In genomic region chr9:95974389-95974788, GRCh38 we compare ENCODE assay signal across 20 cellular contexts.
"Had no signal": no experiment of that assay in that cellular context is flagged by ENCODE, and none has a peak within 500 bp of the region (broad histone marks: within the 10 kb centered on the region; RNA-seq: fewer than 3 reads in every experiment).

No MANE protein-coding gene starts in this region.

- H3K4me1 Mint-ChIP-seq: immature natural killer cell; naive B cell; stimulated activated naive B cell treated with anti-CD40 and anti-IgM and Interleukin-4, amounts not matched to agents 10 μg/mL and 1 μg/mL and 100 μg/mL, for 72 hours had no signal

- H3K9me3 Mint-ChIP-seq: immature natural killer cell; mesothelial cell of epicardium; natural killer cell treated with Interleukin-12 subunit alpha and Interleukin-12 subunit beta and Interleukin-15 and Interleukin-18, amount 100 ng/mL, for 72 hours had no signal

- ATAC-seq: right lobe of liver; stimulated activated naive B cell treated with anti-CD40 and anti-IgM and Interleukin-4, amounts not matched to agents 10 μg/mL and 1 μg/mL and 100 μg/mL, for 72 hours had no signal

- H3K4me3 Mint-ChIP-seq: immature natural killer cell; mesothelial cell of epicardium; naive B cell; natural killer cell treated with Interleukin-12 subunit alpha and Interleukin-12 subunit beta and Interleukin-15 and Interleukin-18, amount 100 ng/mL, for 72 hours; stimulated activated naive B cell treated with anti-CD40 and anti-IgM and Interleukin-4, amounts not matched to agents 10 μg/mL and 1 μg/mL and 100 μg/mL, for 72 hours; stimulated activated naive CD8-positive, alpha-beta T cell treated with anti-CD3 and anti-CD28 coated beads, Interleukin-15, Interleukin-2, amounts not matched to agents 100 ng/mL and 50 ng/mL, for 24 hours; type B pancreatic cell had no signal

- H3K27me3 Mint-ChIP-seq: naive B cell; natural killer cell treated with Interleukin-12 subunit alpha and Interleukin-12 subunit beta and Interleukin-15 and Interleukin-18, amount 100 ng/mL, for 72 hours; progenitor cell of endocrine pancreas; stimulated activated naive B cell treated with anti-CD40 and anti-IgM and Interleukin-4, amounts not matched to agents 10 μg/mL and 1 μg/mL and 100 μg/mL, for 72 hours; stimulated activated naive CD8-positive, alpha-beta T cell treated with anti-CD3 and anti-CD28 coated beads, Interleukin-15, Interleukin-2, amounts not matched to agents 100 ng/mL and 50 ng/mL, for 24 hours; type B pancreatic cell had no signal

- H3K27ac Mint-ChIP-seq: immature natural killer cell; mesothelial cell of epicardium; naive B cell; progenitor cell of endocrine pancreas; stimulated activated naive B cell treated with anti-CD40 and anti-IgM and Interleukin-4, amounts not matched to agents 10 μg/mL and 1 μg/mL and 100 μg/mL, for 72 hours; stimulated activated naive CD8-positive, alpha-beta T cell treated with anti-CD3 and anti-CD28 coated beads, Interleukin-15, Interleukin-2, amounts not matched to agents 100 ng/mL and 50 ng/mL, for 24 hours; type B pancreatic cell had no signal

- DNase-seq: hypothalamus; immature natural killer cell; kidney; left ventricle myocardium inferior; mesendoderm; naive B cell; ovary; right lobe of liver; stimulated activated CD4-positive, alpha-beta T cell treated with anti-CD3 and anti-CD28 coated beads, Interleukin-1b, Interleukin-23, amount 100 ng/mL, for 48 hours; stimulated activated CD4-positive, alpha-beta T cell treated with anti-CD3 and anti-CD28 coated beads, Interleukin-2, amount 100 ng/mL, for 48 hours; stimulated activated CD4-positive, alpha-beta T cell treated with anti-CD3 and anti-CD28 coated beads, Interleukin-4, amount 100 ng/mL, for 4 hours; stimulated activated CD8-positive, alpha-beta memory T cell treated with anti-CD3 and anti-CD28 coated beads, Interleukin-4, amount 100 ng/mL, for 48 hours; stimulated activated naive B cell treated with anti-CD40 and anti-IgM and Interleukin-4, amounts not matched to agents 10 μg/mL and 1 μg/mL and 100 μg/mL, for 72 hours; substantia nigra; uterus had no signal
